22 cellular contexts compared by ENCODE assay signal in genomic region chr2:36423619-36424120, GRCh38.
"Had no signal": no experiment of that assay in that cellular context is flagged by ENCODE, and none has a peak within 500 bp of the region (broad histone marks: within the 10 kb centered on the region; RNA-seq: fewer than 3 reads in every experiment).

No MANE protein-coding gene starts in this region.

- H3K27me3 ChIP-seq: brain microvascular endothelial cell, SJSA1 had no signal

- H3K36me3 Mint-ChIP-seq: activated naive CD4-positive, alpha-beta T cell treated with anti-CD3 and anti-CD28 coated beads, Interleukin-2, amount 10 ng/mL, durations not matched to agents 7 days and 5 days had no signal

- H3K27ac ChIP-seq: brain microvascular endothelial cell, SJSA1 had no signal

- H3K4me3 ChIP-seq: SJSA1 had no signal

- DNase-seq: activated CD4-positive, alpha-beta T cell treated with anti-CD3 and anti-CD28 coated beads, Interleukin-2, amount 10 ng/mL, durations not matched to agents 7 days and 5 days; activated CD4-positive, alpha-beta T cell treated with anti-CD3 and anti-CD28 coated beads, Interleukin-2, amount 50 U/mL, for 48 hours; activated CD8-positive, alpha-beta T cell treated with anti-CD3 and anti-CD28 coated beads, Interleukin-2, amount 10 ng/mL, durations not matched to agents 7 days and 5 days; activated effector memory CD4-positive, alpha-beta T cell treated with Interleukin-2 at 50 U/mL for 16 hours; activated naive CD4-positive, alpha-beta T cell treated with anti-CD3 and anti-CD28 coated beads, Interleukin-2, amount 10 ng/mL, durations not matched to agents 7 days and 5 days; activated naive CD8-positive, alpha-beta T cell treated with anti-CD3 and anti-CD28 coated beads, Interleukin-2, amount 50 U/mL, for 24 hours; activated T-cell treated with anti-CD3 and anti-CD28 coated beads, Interleukin-2, amount 50 U/mL, for 24 hours; anterior cingulate cortex; brain microvascular endothelial cell; Karpas-422; KBM-7; NCI-H2081; NCI-H2171 treated with DMSO at 0.1 percent for 48 hours; NCI-H446; NCI-H524; SHP77 treated with DMSO at 0.1 percent for 48 hours; SK-N-SH had no signal

- H3K4me3 Mint-ChIP-seq: activated CD4-positive, alpha-beta T cell treated with anti-CD3 and anti-CD28 coated beads, Interleukin-2, amount 10 ng/mL, durations not matched to agents 7 days and 5 days; activated CD8-positive, alpha-beta T cell treated with anti-CD3 and anti-CD28 coated beads, Interleukin-2, amount 10 ng/mL, durations not matched to agents 7 days and 5 days; activated naive CD4-positive, alpha-beta T cell treated with anti-CD3 and anti-CD28 coated beads, Interleukin-2, amount 10 ng/mL, durations not matched to agents 7 days and 5 days; activated naive CD8-positive, alpha-beta T cell; activated naive CD8-positive, alpha-beta T cell treated with anti-CD3 and anti-CD28 coated beads, Interleukin-2, amount 50 U/mL, for 24 hours; activated T-cell treated with anti-CD3 and anti-CD28 coated beads, Interleukin-2, amount 50 U/mL, for 24 hours; T-helper 1 cell treated with Interleukin-12 subunit alpha and Interleukin-12 subunit beta and Interleukin-4 antibody, amounts not matched to agents 30 μg/mL and 1 μg/mL, for 36 hours; T-helper 2 cell treated with Interferon-gamma antibody and Interleukin-4, amounts not matched to agents 5 μg/mL and 100 μg/mL, for 36 hours had no signal

- H3K9ac ChIP-seq: SK-N-SH had no signal

- ATAC-seq: activated CD8-positive, alpha-beta T cell treated with anti-CD3 and anti-CD28 coated beads, Interleukin-2, amount 10 ng/mL, durations not matched to agents 7 days and 5 days; activated naive CD8-positive, alpha-beta T cell treated with anti-CD3 and anti-CD28 coated beads, Interleukin-2, amount 50 U/mL, for 24 hours; Panc1 had no signal

- H3K9me3 ChIP-seq: SJSA1, SK-N-SH had no signal

- H3K27ac Mint-ChIP-seq: activated CD4-positive, alpha-beta T cell treated with anti-CD3 and anti-CD28 coated beads, Interleukin-2, amount 10 ng/mL, durations not matched to agents 7 days and 5 days; activated CD8-positive, alpha-beta T cell treated with anti-CD3 and anti-CD28 coated beads, Interleukin-2, amount 10 ng/mL, durations not matched to agents 7 days and 5 days; activated naive CD4-positive, alpha-beta T cell treated with anti-CD3 and anti-CD28 coated beads, Interleukin-2, amount 10 ng/mL, durations not matched to agents 7 days and 5 days; activated naive CD8-positive, alpha-beta T cell; activated naive CD8-positive, alpha-beta T cell treated with anti-CD3 and anti-CD28 coated beads, Interleukin-2, amount 50 U/mL, for 24 hours; activated T-cell treated with anti-CD3 and anti-CD28 coated beads, Interleukin-2, amount 50 U/mL, for 24 hours; T-helper 1 cell treated with Interleukin-12 subunit alpha and Interleukin-12 subunit beta and Interleukin-4 antibody, amounts not matched to agents 30 μg/mL and 1 μg/mL, for 36 hours; T-helper 2 cell treated with Interferon-gamma antibody and Interleukin-4, amounts not matched to agents 5 μg/mL and 100 μg/mL, for 36 hours had no signal

- H3K9me3 Mint-ChIP-seq: activated CD4-positive, alpha-beta T cell treated with anti-CD3 and anti-CD28 coated beads, Interleukin-2, amount 10 ng/mL, durations not matched to agents 7 days and 5 days; activated naive CD4-positive, alpha-beta T cell treated with anti-CD3 and anti-CD28 coated beads, Interleukin-2, amount 10 ng/mL, durations not matched to agents 7 days and 5 days; activated naive CD8-positive, alpha-beta T cell treated with anti-CD3 and anti-CD28 coated beads, Interleukin-2, amount 50 U/mL, for 24 hours; activated T-cell treated with anti-CD3 and anti-CD28 coated beads, Interleukin-2, amount 50 U/mL, for 24 hours; T-helper 1 cell treated with Interleukin-12 subunit alpha and Interleukin-12 subunit beta and Interleukin-4 antibody, amounts not matched to agents 30 μg/mL and 1 μg/mL, for 36 hours; T-helper 2 cell treated with Interferon-gamma antibody and Interleukin-4, amounts not matched to agents 5 μg/mL and 100 μg/mL, for 36 hours had no signal

- H3K27me3 Mint-ChIP-seq: activated CD4-positive, alpha-beta T cell treated with anti-CD3 and anti-CD28 coated beads, Interleukin-2, amount 10 ng/mL, durations not matched to agents 7 days and 5 days; activated naive CD4-positive, alpha-beta T cell treated with anti-CD3 and anti-CD28 coated beads, Interleukin-2, amount 10 ng/mL, durations not matched to agents 7 days and 5 days; activated naive CD8-positive, alpha-beta T cell; activated naive CD8-positive, alpha-beta T cell treated with anti-CD3 and anti-CD28 coated beads, Interleukin-2, amount 50 U/mL, for 24 hours; activated T-cell treated with anti-CD3 and anti-CD28 coated beads, Interleukin-2, amount 50 U/mL, for 24 hours had no signal

- H3K4me1 Mint-ChIP-seq: activated naive CD4-positive, alpha-beta T cell treated with anti-CD3 and anti-CD28 coated beads, Interleukin-2, amount 10 ng/mL, durations not matched to agents 7 days and 5 days had no signal
